11 cellular contexts compared by ENCODE assay signal in the genomic region with DNA sequence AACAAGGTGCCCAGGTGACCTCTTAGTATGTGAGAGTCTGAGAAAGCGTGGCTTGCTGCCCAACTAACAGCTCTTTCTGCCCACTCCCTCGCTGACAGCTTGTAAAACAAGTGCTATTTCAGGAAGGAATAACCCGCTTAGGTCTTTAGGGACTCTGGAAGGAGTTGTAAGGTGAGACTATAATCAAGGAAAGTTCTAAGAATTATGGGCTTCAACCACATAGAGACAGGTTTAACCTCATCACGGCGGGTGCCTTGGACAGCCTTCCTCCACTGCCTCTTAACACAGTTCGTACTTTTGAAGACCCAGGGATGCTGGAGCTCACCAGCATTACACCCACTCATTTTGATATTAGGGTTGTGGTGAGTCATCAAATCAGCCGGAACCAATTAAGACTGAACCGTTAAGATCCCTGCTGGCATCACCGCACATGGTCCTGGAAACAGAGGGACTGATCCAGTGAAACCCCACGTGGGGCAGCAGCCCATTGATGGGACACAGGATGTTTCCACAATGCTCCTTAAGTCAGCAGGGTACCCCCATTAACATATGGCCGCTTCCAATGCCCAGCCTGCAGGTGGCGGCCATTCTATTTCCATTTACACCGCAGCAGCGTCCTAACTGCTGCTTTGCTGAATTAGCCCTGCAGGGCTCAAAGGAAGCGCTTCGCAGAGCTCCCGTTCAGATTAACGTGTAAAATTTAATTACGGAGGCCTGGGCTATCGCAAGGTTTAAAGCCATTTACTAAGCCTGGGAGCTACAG.
DNase-seq lines count a peak whose midpoint lies in the region; TF ChIP-seq lines count a peak whose summit lies in the region.
"Had no signal": no experiment of that assay in that cellular context is flagged by ENCODE, and none has a peak within 500 bp of the region (broad histone marks: within the 10 kb centered on the region; RNA-seq: fewer than 3 reads in every experiment).

No MANE protein-coding gene starts in this region.

- WGBS in spleen, 5 donors, result 37 to 60% (median 42%) methylated on average over 19 to 20 of the region's 20 CpGs

- peaks cover 0 to 3% (median 0%) of the 10 kb centered on the region in 6 donors for H3K4me1 ChIP-seq in spleen
- H3K4me1 ChIP-seq: esophagus muscularis mucosa had no signal

- no peak overlapping the region for H3K4me3 ChIP-seq in spleen
- H3K4me3 ChIP-seq: BLaER1, esophagus muscularis mucosa had no signal

- no peak for TF ChIP-seq POLR2A in spleen (IDR thresholded peaks at IDR 0.05)

- H3K9me3 ChIP-seq in spleen, result peaks cover 0 to 5% (median 0%) of the 10 kb centered on the region in 8 donors
- H3K9me3 ChIP-seq: esophagus muscularis mucosa had no signal

- peak; percentile 4 for DNase-seq in activated effector memory CD4-positive, alpha-beta T cell treated with anti-CD3 and anti-CD28 coated beads, Interleukin-2, amount 50 U/mL, for 16 hours
- no peak for DNase-seq in activated effector memory CD4-positive, alpha-beta T cell treated with Interleukin-2 at 50 U/mL for 16 hours
- DNase-seq in RPMI7951 (ENCODE audit: low read depth), result peak; percentile 73
- DNase-seq in iPS DF 19.7 (ENCODE audit: low read depth, low spot score), result peak; percentile 87
- no peak for DNase-seq in spleen
- DNase-seq in NCI-H446 (lab: John Stamatoyannopoulos, UW), result no peak
- no peak for DNase-seq in NCI-H2196 treated with DMSO at 0.1 percent for 48 hours (lab: John Stamatoyannopoulos, UW; ENCODE audit: unreplicated experiment)
- DNase-seq in C1 segment of cervical spinal cord (lab: John Stamatoyannopoulos, UW), result no peak
- DNase-seq: activated CD4-positive, alpha-beta T cell treated with anti-CD3 and anti-CD28 coated beads, Interleukin-2, amount 10 ng/mL, durations not matched to agents 24 days and 14 days had no signal

- H3K27me3 ChIP-seq in spleen (replicated peaks in 1 of 7), result peaks cover 0 to 35% (median 0%) of the 10 kb centered on the region in 7 donors

- no peak overlapping the region for H3K27ac ChIP-seq in spleen
- H3K27ac ChIP-seq: BLaER1, esophagus muscularis mucosa had no signal

- intact Hi-C loops in spleen (cut with DNase I; ENCODE audit: low total_unique reads), result no loop called here

- TF ChIP-seq CTCF in spleen (IDR thresholded peaks at IDR 0.05 in 8 of 11, conservative IDR thresholded peaks at IDR 0.05 in 3 of 11), result peak in 6 of 11 experiments; percentile 8 to 27 (median 22)

- no peaks in the 10 kb centered on the region for H3K36me3 ChIP-seq in spleen
- H3K36me3 ChIP-seq: BLaER1, esophagus muscularis mucosa had no signal

Comparison
In these comparisons a context has a peak if more than half of its experiments do, and no peak if none do; other contexts are left out.
1. DNase-seq: peak in activated effector memory CD4-positive, alpha-beta T cell treated with anti-CD3 and anti-CD28 coated beads, Interleukin-2, amount 50 U/mL, for 16 hours (single experiment), RPMI7951 (single experiment) and iPS DF 19.7 (single experiment); none in activated effector memory CD4-positive, alpha-beta T cell treated with Interleukin-2 at 50 U/mL for 16 hours (single experiment), spleen (single experiment), NCI-H446 (0 of 2), NCI-H2196 treated with DMSO at 0.1 percent for 48 hours (single experiment) and C1 segment of cervical spinal cord (0 of 14).